Comparison of ENCODE assay signal across 8 cellular contexts in genomic region chr6:90285611-90286381, GRCh38. TPM values are rescaled to one million over a fixed set of nuclear protein-coding genes. Genes with fewer than 3 reads are reported as not detected.
A peak's percentile ranks its signal among the peaks of the same experiment; 100 is the strongest.
DNase-seq lines count a peak whose midpoint lies in the region; ATAC-seq and TF ChIP-seq lines count a peak whose summit lies in the region.

No MANE protein-coding gene starts in this region.

- WGBS in ovary, 3 donors = 11 to 15% (median 13%) methylated on average over 9 of the region's 9 CpGs

- DNase-seq in Calu3 (peak; percentile 74), Panc1 (ENCODE audit: low read depth, low spot score) (peak; percentile 59), glutamatergic neuron (peak; percentile 54), ovary (peak; percentile 59 to 76 (median 71)), COR-L47 (lab: John Stamatoyannopoulos, UW) (no peak)

- peaks cover 7% of the 10 kb centered on the region for H3K36me3 Mint-ChIP-seq in Calu3 (ENCODE audit: insufficient read depth, unreplicated experiment)
- H3K36me3 Mint-ChIP-seq in activated naive CD8-positive, alpha-beta T cell = peaks cover 43% of the 10 kb centered on the region
- no peaks in the 10 kb centered on the region for H3K36me3 Mint-ChIP-seq in glutamatergic neuron (ENCODE audit: unreplicated experiment)

- BruUV-seq in Calu3 (replicated peaks; lab: Mats Ljungman, UMichigan) (no TSS peak), Panc1 (replicated peaks; lab: Mats Ljungman, UMichigan) (no TSS peak)

- no peak for TF ChIP-seq POLR2A in ovary (IDR thresholded peaks at IDR 0.05)

- POLR2A ChIA-PET in Panc1 (lab: Charles Lee) = no interaction called here

- H3K4me1 ChIP-seq in Panc1 (ENCODE audit: control insufficient read depth, insufficient read depth, low read length) (peaks cover 27% of the 10 kb centered on the region), ovary (ENCODE audit: insufficient read depth) (peaks cover 7% of the 10 kb centered on the region)

- no peaks in the 10 kb centered on the region for H3K27me3 ChIP-seq in Panc1 (ENCODE audit: control insufficient read depth, insufficient read depth, low read length)
- no peaks in the 10 kb centered on the region for H3K27me3 ChIP-seq in ovary

- H3K9me3 Mint-ChIP-seq in Calu3 (ENCODE audit: low read depth, unreplicated experiment) (peaks cover 2% of the 10 kb centered on the region), glutamatergic neuron (ENCODE audit: unreplicated experiment) (peaks cover 1% of the 10 kb centered on the region)
- H3K9me3 Mint-ChIP-seq in activated naive CD8-positive, alpha-beta T cell (ENCODE audit: low read depth) = peaks cover 3% of the 10 kb centered on the region

- H3K4me3 Mint-ChIP-seq in Calu3 (ENCODE audit: low read depth, unreplicated experiment) (peak overlapping the region; percentile 72), glutamatergic neuron (ENCODE audit: unreplicated experiment) (peak overlapping the region; percentile 57)
- H3K4me3 Mint-ChIP-seq in activated naive CD8-positive, alpha-beta T cell = peak overlapping the region; percentile 96

- TF ChIP-seq EP300 in ovary (IDR thresholded peaks at IDR 0.05) = no peak

- H3K36me3 ChIP-seq in Panc1 (ENCODE audit: control insufficient read depth, insufficient read depth, low read length) (no peaks in the 10 kb centered on the region), ovary (no peaks in the 10 kb centered on the region)

- H3K4me3 ChIP-seq in Panc1 (ENCODE audit: low read depth in 2 of 2, low read length in 2 of 2) (peak overlapping the region in 1 of 2 experiments; percentile 49; a peak in 2 of 4 replicates), ovary (no peak overlapping the region)

- TF ChIP-seq CTCF in Calu3 (IDR thresholded peaks at IDR 0.05; ENCODE audit: unreplicated experiment) (no peak), Panc1 (IDR thresholded peaks at IDR 0.05) (no peak), glutamatergic neuron (IDR thresholded peaks at IDR 0.05; ENCODE audit: partially characterized antibody, unreplicated experiment) (no peak), ovary (IDR thresholded peaks at IDR 0.05) (no peak)

- intact Hi-C loops in Calu3 (cut with micrococcal nuclease; ENCODE audit: unreplicated experiment) = loop anchor here (2.0 to 5.0 kb wide), 6 partner anchors 67 to 345 kb away; no protein-coding TSS in a partner anchor
- intact Hi-C loops in Panc1 (cut with micrococcal nuclease; ENCODE audit: unreplicated experiment) = loop anchor here (2.0 to 5.0 kb wide), 3 partner anchors 107 to 343 kb away; no protein-coding TSS in a partner anchor
- intact Hi-C loops in ovary (cut with DNase I) = loop anchor here in 1 of 4 donors (10.0 kb wide), 2 partner anchors 61 to 191 kb away; no protein-coding TSS in a partner anchor

- H3K4me1 Mint-ChIP-seq in Calu3 (ENCODE audit: low read depth, unreplicated experiment) = peaks cover 40% of the 10 kb centered on the region
- peaks cover 91% of the 10 kb centered on the region for H3K4me1 Mint-ChIP-seq in activated naive CD8-positive, alpha-beta T cell (ENCODE audit: low read depth)
- H3K4me1 Mint-ChIP-seq in glutamatergic neuron (ENCODE audit: low read depth, unreplicated experiment) = peaks cover 44% of the 10 kb centered on the region

- no peaks in the 10 kb centered on the region for H3K27me3 Mint-ChIP-seq in Calu3 (ENCODE audit: unreplicated experiment)
- no peaks in the 10 kb centered on the region for H3K27me3 Mint-ChIP-seq in activated naive CD8-positive, alpha-beta T cell
- H3K27me3 Mint-ChIP-seq in glutamatergic neuron (ENCODE audit: unreplicated experiment) = peaks cover 5% of the 10 kb centered on the region

- peaks cover 7% of the 10 kb centered on the region; the same call in 1 of the 2 replicates for H3K9me3 ChIP-seq in Panc1 (ENCODE audit: control insufficient read depth, insufficient read depth, low read depth, low read length)
- no peaks in the 10 kb centered on the region for H3K9me3 ChIP-seq in ovary

- H3K27ac Mint-ChIP-seq in Calu3 (ENCODE audit: unreplicated experiment) = peak overlapping the region; percentile 96
- peak overlapping the region; percentile 99 for H3K27ac Mint-ChIP-seq in activated naive CD8-positive, alpha-beta T cell
- H3K27ac Mint-ChIP-seq in glutamatergic neuron (ENCODE audit: unreplicated experiment) = peak overlapping the region; percentile 65

- H3K27ac ChIP-seq in Panc1 (ENCODE audit: low read length) (peak overlapping the region; percentile 80), ovary (peak overlapping the region in 1 of 2 donors; percentile 3)

- in situ Hi-C loops in Panc1 (cut with HindIII; ENCODE audit: low pct_unique_long_range_greater_than_20kb, low sequenced_read_pairs) = no loop called here

- CTCF ChIA-PET in Calu3 (lab: Charles Lee) (interaction anchor here (0.6 to 2.4 kb wide), 6 partner anchors 51 to 345 kb away, joined by 4 to 14 read pairs (median 6); no protein-coding TSS in a partner anchor), Panc1 (lab: Charles Lee) (interaction anchor here (0.7 kb wide), 1 partner anchor 95 kb away, joined by 3 read pairs; no protein-coding TSS in a partner anchor)

- ATAC-seq in GM19468 (IDR thresholded peaks at IDR 0.05; ENCODE audit: extremely low read depth, unreplicated experiment) = peak; percentile 68
- peak; percentile 65 for ATAC-seq in HG03469 (IDR thresholded peaks at IDR 0.05; ENCODE audit: unreplicated experiment)
- peak; percentile 95 for ATAC-seq in Panc1

RNA-seq across cellular contexts. Expression of gene BACH2, which starts 10.8 kb away (rescaled TPM):
- total RNA-seq in Calu3 (2022) = 5.6 and 7.2 TPM in 2 replicates
- total RNA-seq in Panc1 (2021; ENCODE audit: unreplicated experiment) = 1.6 TPM
- 0.85 TPM for polyA plus RNA-seq in Panc1 (2012; ENCODE audit: insufficient read length)
- total RNA-seq in glutamatergic neuron (ENCODE audit: unreplicated experiment) = 96.4 TPM
- total RNA-seq in ovary = 10 to 100 TPM in 5 of 7 donors, 1 to 10 TPM in 2; 7.4 to 19.2 (median 16.1) TPM
- polyA plus RNA-seq in ovary = 1 to 10 TPM; 2.6 to 3.2 TPM
